29 cellular contexts compared by ENCODE assay signal in the genomic region with DNA sequence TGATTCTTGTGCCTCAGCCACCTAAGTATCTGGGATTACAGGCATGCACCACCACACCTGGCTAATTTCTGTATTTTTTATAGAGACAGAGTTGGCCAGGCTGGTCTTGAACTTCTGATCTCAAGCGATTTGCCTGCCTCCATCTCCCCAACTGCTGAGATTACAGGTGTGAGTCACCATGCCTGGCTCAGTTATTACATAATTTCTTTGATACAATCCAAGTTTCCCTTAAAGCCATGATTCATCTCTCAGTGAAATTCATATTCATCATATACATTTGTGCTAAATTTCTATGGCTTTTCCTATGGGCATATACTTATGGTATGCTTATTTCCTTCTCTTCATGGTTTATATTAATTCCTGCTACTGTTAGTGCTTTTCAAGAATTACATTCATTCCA. TPM values are rescaled to one million over a fixed set of nuclear protein-coding genes. Genes with fewer than 3 reads are reported as not detected.
"Had no signal": no experiment of that assay in that cellular context is flagged by ENCODE, and none has a peak within 500 bp of the region (broad histone marks: within the 10 kb centered on the region; RNA-seq: fewer than 3 reads in every experiment).

No MANE protein-coding gene starts in this region.

- H3K27ac ChIP-seq: brain microvascular endothelial cell, Peyer's patch, RWPE1, SJSA1 had no signal

- ATAC-seq: activated CD8-positive, alpha-beta memory T cell treated with anti-CD3 and anti-CD28 coated beads, Interleukin-2, amount 10 ng/mL, durations not matched to agents 7 days and 5 days; activated naive CD8-positive, alpha-beta T cell treated with anti-CD3 and anti-CD28 coated beads, Interleukin-2, amount 50 U/mL, for 24 hours; activated T-cell treated with anti-CD3 and anti-CD28 coated beads, Interleukin-2, amount 50 U/mL, for 4 hours; SK-N-SH treated with all-trans-retinoic acid at 6 μM for 48 hours; WTC11 had no signal

- H3K4me1 ChIP-seq: Peyer's patch, SJSA1 had no signal

- H3K9me3 Mint-ChIP-seq: activated naive CD8-positive, alpha-beta T cell treated with anti-CD3 and anti-CD28 coated beads, Interleukin-2, amount 50 U/mL, for 24 hours; activated T-cell treated with anti-CD3 and anti-CD28 coated beads, Interleukin-2, amount 50 U/mL, for 4 hours; activated T-helper 2 cell treated with anti-CD3 and anti-CD28 coated beads, Interferon-gamma antibody, Interleukin-2, Interleukin-4, amounts not matched to agents 10 μg/mL and 5 μg/mL and 100 μg/mL, durations not matched to agents 14 hours and 24 hours and 36 hours; IgD-negative memory B cell; T-helper 1 cell treated with Interleukin-12 subunit alpha and Interleukin-12 subunit beta and Interleukin-4 antibody, amounts not matched to agents 30 μg/mL and 1 μg/mL, for 36 hours; WTC11 had no signal

- H3K27me3 ChIP-seq: brain microvascular endothelial cell, Peyer's patch had no signal

- H3K9me3 ChIP-seq: Peyer's patch, SJSA1 had no signal

- H3K36me3 Mint-ChIP-seq: WTC11 had no signal

- DNase-seq: activated CD4-positive, alpha-beta T cell treated with anti-CD3 and anti-CD28 coated beads, Interleukin-2, amount 10 ng/mL, durations not matched to agents 24 days and 14 days; activated CD4-positive, alpha-beta T cell treated with anti-CD3 and anti-CD28 coated beads, Interleukin-2, amount 50 U/mL, for 48 hours; activated CD4-positive, CD25-positive, alpha-beta regulatory T cell treated with anti-CD3 and anti-CD28 coated beads, Interleukin-2, amount 50 U/mL, for 72 hours; activated CD8-positive, alpha-beta memory T cell treated with anti-CD3 and anti-CD28 coated beads, Interleukin-2, amount 10 ng/mL, durations not matched to agents 7 days and 5 days; activated gamma-delta T cell treated with Interleukin-2 at 50 U/mL for 16 hours; activated naive CD4-positive, alpha-beta T cell treated with anti-CD3 and anti-CD28 coated beads, Interleukin-2, amount 50 U/mL, for 16 hours; activated naive CD8-positive, alpha-beta T cell treated with anti-CD3 and anti-CD28 coated beads, Interleukin-2, amount 50 U/mL, for 24 hours; activated T-cell treated with anti-CD3 and anti-CD28 coated beads, Interleukin-2, amount 50 U/mL, for 4 hours; brain microvascular endothelial cell; caudate nucleus; KG1; NCI-H1092; NCI-H1417; NCI-H1930; NCI-H510A treated with DMSO at 0.1 percent for 48 hours; NCI-H69; Peyer's patch; Right ventricle myocardium superior; T-helper 9 cell had no signal

- H3K36me3 ChIP-seq: brain microvascular endothelial cell, Peyer's patch, SJSA1 had no signal

- H3K27ac Mint-ChIP-seq: activated CD4-positive, alpha-beta T cell treated with anti-CD3 and anti-CD28 coated beads, Interleukin-2, amount 10 ng/mL, durations not matched to agents 24 days and 14 days; activated CD8-positive, alpha-beta memory T cell treated with anti-CD3 and anti-CD28 coated beads, Interleukin-2, amount 10 ng/mL, durations not matched to agents 7 days and 5 days; activated naive CD8-positive, alpha-beta T cell treated with anti-CD3 and anti-CD28 coated beads, Interleukin-2, amount 50 U/mL, for 24 hours; activated T-helper 2 cell treated with anti-CD3 and anti-CD28 coated beads, Interferon-gamma antibody, Interleukin-2, Interleukin-4, amounts not matched to agents 10 μg/mL and 5 μg/mL and 100 μg/mL, durations not matched to agents 14 hours and 24 hours and 36 hours; IgD-negative memory B cell; T-helper 1 cell treated with Interleukin-12 subunit alpha and Interleukin-12 subunit beta and Interleukin-4 antibody, amounts not matched to agents 30 μg/mL and 1 μg/mL, for 36 hours; WTC11 had no signal

- H3K4me3 Mint-ChIP-seq: activated CD4-positive, alpha-beta T cell treated with anti-CD3 and anti-CD28 coated beads, Interleukin-2, amount 10 ng/mL, durations not matched to agents 24 days and 14 days; activated CD8-positive, alpha-beta memory T cell treated with anti-CD3 and anti-CD28 coated beads, Interleukin-2, amount 10 ng/mL, durations not matched to agents 7 days and 5 days; activated naive CD8-positive, alpha-beta T cell treated with anti-CD3 and anti-CD28 coated beads, Interleukin-2, amount 50 U/mL, for 24 hours; activated T-cell treated with anti-CD3 and anti-CD28 coated beads, Interleukin-2, amount 50 U/mL, for 4 hours; T-helper 1 cell treated with Interleukin-12 subunit alpha and Interleukin-12 subunit beta and Interleukin-4 antibody, amounts not matched to agents 30 μg/mL and 1 μg/mL, for 36 hours; WTC11 had no signal

- H3K4me3 ChIP-seq: Peyer's patch, SJSA1 had no signal

RNA-seq across cellular contexts. Expression of a gene that starts 29.1 kb away (rescaled TPM):
- total RNA-seq: activated CD4-positive, alpha-beta T cell treated with anti-CD3 and anti-CD28 coated beads, Interleukin-2, amount 10 ng/mL, durations not matched to agents 24 days and 14 days; activated CD8-positive, alpha-beta memory T cell treated with anti-CD3 and anti-CD28 coated beads, Interleukin-2, amount 10 ng/mL, durations not matched to agents 7 days and 5 days; activated T-cell treated with anti-CD3 and anti-CD28 coated beads, Interleukin-2, amount 50 U/mL, for 4 hours; activated T-helper 2 cell treated with anti-CD3 and anti-CD28 coated beads, Interferon-gamma antibody, Interleukin-2, Interleukin-4, amounts not matched to agents 10 μg/mL and 5 μg/mL and 100 μg/mL, durations not matched to agents 14 hours and 24 hours and 36 hours; cerebellum; LHCN-M2; M059J; Peyer's patch; SJSA1 had no signal
